ENCODE assay signal across 22 cellular contexts in genomic region chr18:7614030-7614429, GRCh38. TPM values are rescaled to one million over a fixed set of nuclear protein-coding genes. Genes with fewer than 3 reads are reported as not detected.
A peak's percentile ranks its signal among the peaks of the same experiment; 100 is the strongest.
DNase-seq lines count a peak whose midpoint lies in the region; ATAC-seq, FAIRE-seq and TF ChIP-seq lines count a peak whose summit lies in the region.
"Had no signal": no experiment of that assay in that cellular context is flagged by ENCODE, and none has a peak within 500 bp of the region (broad histone marks: within the 10 kb centered on the region; RNA-seq: fewer than 3 reads in every experiment).

No MANE protein-coding gene starts in this region.

- H2BK5ac ChIP-seq in IMR-90 (ENCODE audit: low read depth, low read length, poor library complexity, severe bottlenecking), result no peak overlapping the region

- no peak overlapping the region for H3K56ac ChIP-seq in IMR-90 (ENCODE audit: extremely low read depth, insufficient read depth, low read length)

- WGBS in A549 (ENCODE audit: missing lambda C conversion rate), result 78% methylated on average over 4 of the region's 4 CpGs
- no CpG with 5 or more reads among the region's 4 CpGs for WGBS in IMR-90 (ENCODE audit: extremely low coverage in 2 of 2, insufficient read length in 1 of 2), 2 experiments

- H3K27me3 ChIP-seq in Caco-2 (replicated peaks; ENCODE audit: control insufficient read depth, insufficient read depth, low read length) (no peaks in the 10 kb centered on the region), IMR-90 (ENCODE audit: control insufficient read depth, insufficient read depth, low read length) (no peaks in the 10 kb centered on the region), foreskin keratinocyte (no peaks in the 10 kb centered on the region)
- H3K27me3 ChIP-seq: BLaER1 treated with 17β-estradiol and CSF1 and Interleukin-3, amounts not matched to agents 10 nM and 100 nM had no signal

- peaks cover 5% of the 10 kb centered on the region for H3K36me3 Mint-ChIP-seq in Caco-2 (ENCODE audit: insufficient read depth, unreplicated experiment)
- no peaks in the 10 kb centered on the region for H3K36me3 Mint-ChIP-seq in stimulated activated effector memory CD8-positive, alpha-beta T cell treated with anti-CD3 and anti-CD28 coated beads, Interleukin-12 subunit alpha, Interleukin-12 subunit beta, amount 100 ng/mL, for 72 hours
- H3K36me3 Mint-ChIP-seq: CD8-positive, alpha-beta T cell had no signal

- no peak for TF ChIP-seq POLR2A in A549 (IDR thresholded peaks at IDR 0.05; ENCODE audit: low read length)
- TF ChIP-seq POLR2A in IMR-90 (IDR thresholded peaks at IDR 0.05; ENCODE audit: low read depth, low read length), result no peak

- H2BK15ac ChIP-seq in IMR-90 (ENCODE audit: low read depth, low read length), result no peak overlapping the region

- peaks cover 38% of the 10 kb centered on the region for H3K4me1 ChIP-seq in A549
- H3K4me1 ChIP-seq in Caco-2, result peaks cover 33% of the 10 kb centered on the region
- peaks cover 18% of the 10 kb centered on the region for H3K4me1 ChIP-seq in IMR-90 (ENCODE audit: control insufficient read depth, insufficient read depth, low read length)
- H3K4me1 ChIP-seq in foreskin keratinocyte, result peaks cover 8% of the 10 kb centered on the region
- H3K4me1 ChIP-seq: BLaER1 treated with 17β-estradiol and CSF1 and Interleukin-3, amounts not matched to agents 10 nM and 100 nM had no signal

- no peak overlapping the region for H3K4me3 Mint-ChIP-seq in Caco-2 (ENCODE audit: unreplicated experiment)
- no peak overlapping the region for H3K4me3 Mint-ChIP-seq in stimulated activated effector memory CD8-positive, alpha-beta T cell treated with anti-CD3 and anti-CD28 coated beads, Interleukin-12 subunit alpha, Interleukin-12 subunit beta, amount 100 ng/mL, for 72 hours
- H3K4me3 Mint-ChIP-seq: B cell; CD4-positive, alpha-beta T cell; CD8-positive, alpha-beta T cell had no signal

- H3K36me3 ChIP-seq in Caco-2 (ENCODE audit: control insufficient read depth, insufficient read depth, low read length) (no peaks in the 10 kb centered on the region), IMR-90 (ENCODE audit: control insufficient read depth, insufficient read depth, low read length) (no peaks in the 10 kb centered on the region)
- H3K36me3 ChIP-seq: BLaER1 treated with 17β-estradiol and CSF1 and Interleukin-3, amounts not matched to agents 10 nM and 100 nM had no signal

- no peak overlapping the region for H3K18ac ChIP-seq in IMR-90 (ENCODE audit: low read depth, low read length)

- BruUV-seq in Caco-2 (replicated peaks; lab: Mats Ljungman, UMichigan), result no TSS peak
- no TSS peak for BruUV-seq in IMR-90 (replicated peaks; lab: Mats Ljungman, UMichigan)

- TF ChIP-seq RAD21 in A549 (conservative IDR thresholded peaks at IDR 0.05 in 1 of 2, IDR thresholded peaks at IDR 0.05 in 1 of 2) (no peak), IMR-90 (IDR thresholded peaks at IDR 0.05; ENCODE audit: low read length) (no peak)

- no peaks in the 10 kb centered on the region for H3K27me3 Mint-ChIP-seq in Caco-2 (ENCODE audit: insufficient read depth, unreplicated experiment)
- H3K27me3 Mint-ChIP-seq: B cell; CD4-positive, alpha-beta T cell had no signal

- no peak overlapping the region for H3K4me3 ChIP-seq in A549
- no peak overlapping the region for H3K4me3 ChIP-seq in Caco-2 (ENCODE audit: low read depth, low read length)
- H3K4me3 ChIP-seq in IMR-90 (ENCODE audit: insufficient read depth, low read depth, low read length), result no peak overlapping the region
- H3K4me3 ChIP-seq: BLaER1 treated with 17β-estradiol and CSF1 and Interleukin-3, amounts not matched to agents 10 nM and 100 nM; GM12878 had no signal

- H3K4me2 ChIP-seq in A549, result no peak overlapping the region
- H3K4me2 ChIP-seq in IMR-90 (ENCODE audit: low read depth, low read length), result no peak overlapping the region
- H3K4me2 ChIP-seq: BLaER1 treated with 17β-estradiol and CSF1 and Interleukin-3, amounts not matched to agents 10 nM and 100 nM had no signal

- no peak overlapping the region for H3K9ac ChIP-seq in IMR-90 (ENCODE audit: low read depth, low read length)
- H3K9ac ChIP-seq: BLaER1 treated with 17β-estradiol and CSF1 and Interleukin-3, amounts not matched to agents 10 nM and 100 nM had no signal

- H3K27ac Mint-ChIP-seq in Caco-2 (ENCODE audit: unreplicated experiment), result peak overlapping the region; percentile 1
- H3K27ac Mint-ChIP-seq in stimulated activated effector memory CD8-positive, alpha-beta T cell treated with anti-CD3 and anti-CD28 coated beads, Interleukin-12 subunit alpha, Interleukin-12 subunit beta, amount 100 ng/mL, for 72 hours, result no peak overlapping the region
- H3K27ac Mint-ChIP-seq: B cell; CD4-positive, alpha-beta T cell; CD8-positive, alpha-beta T cell had no signal

- H3K9me3 ChIP-seq in A549, result no peaks in the 10 kb centered on the region
- no peaks in the 10 kb centered on the region for H3K9me3 ChIP-seq in Caco-2
- no peaks in the 10 kb centered on the region for H3K9me3 ChIP-seq in IMR-90 (ENCODE audit: control insufficient read depth, insufficient read depth, low read length)
- H3K9me3 ChIP-seq: BLaER1 treated with 17β-estradiol and CSF1 and Interleukin-3, amounts not matched to agents 10 nM and 100 nM had no signal

- POLR2A ChIA-PET in A549 (lab: Yijun Ruan, JAX), result no interaction called here
- POLR2A ChIA-PET in Caco-2 (lab: Charles Lee), result no interaction called here
- POLR2A ChIA-PET in IMR-90 (lab: Charles Lee; ENCODE audit: unreplicated experiment), result no interaction called here

- H3K27ac ChIP-seq in A549, result no peak overlapping the region
- no peak overlapping the region for H3K27ac ChIP-seq in IMR-90 (ENCODE audit: insufficient read depth, low read length)
- peak overlapping the region; percentile 11 for H3K27ac ChIP-seq in foreskin keratinocyte
- H3K27ac ChIP-seq: BLaER1 treated with 17β-estradiol and CSF1 and Interleukin-3, amounts not matched to agents 10 nM and 100 nM; C4-2B had no signal

- no peak overlapping the region for H2AK9ac ChIP-seq in IMR-90 (replicated peaks; ENCODE audit: low read depth, low read length, poor library complexity)

- ATAC-seq in A549, result no peak
- no peak for ATAC-seq in IMR-90 (ENCODE audit: low read depth)
- no peak for ATAC-seq in foreskin keratinocyte
- no peak for ATAC-seq in stimulated activated effector memory CD8-positive, alpha-beta T cell treated with anti-CD3 and anti-CD28 coated beads, Interleukin-12 subunit alpha, Interleukin-12 subunit beta, amount 100 ng/mL, for 72 hours
- ATAC-seq: CD8-positive, alpha-beta T cell; GM12878 had no signal

- no peak overlapping the region for H2AK5ac ChIP-seq in IMR-90 (ENCODE audit: low read depth, low read length)

- H3K79me1 ChIP-seq in IMR-90 (ENCODE audit: low read depth in 1 of 2, low read length in 2 of 2), result peaks cover 28 to 54% of the 10 kb centered on the region in 2 experiments

- intact Hi-C loops in Caco-2 (cut with micrococcal nuclease; ENCODE audit: unreplicated experiment) (no loop called here), IMR-90 (cut with micrococcal nuclease) (no loop called here)

- H3K9me1 ChIP-seq in IMR-90 (ENCODE audit: insufficient read depth, low read length), result peaks cover 10% of the 10 kb centered on the region

- H2BK120ac ChIP-seq in IMR-90 (ENCODE audit: low read depth, low read length), result no peak overlapping the region

- in situ Hi-C loops in IMR-90 (cut with MboI; ENCODE audit: low sequenced_read_pairs), result no loop called here

- no peak overlapping the region for H4K8ac ChIP-seq in IMR-90 (ENCODE audit: low read depth in 2 of 2, low read length in 2 of 2)

- no peak overlapping the region for H3K23ac ChIP-seq in IMR-90 (ENCODE audit: low read depth, low read length)

- no peak overlapping the region for H4K5ac ChIP-seq in IMR-90 (ENCODE audit: low read depth, low read length)

- TF ChIP-seq CTCF in A549 (IDR thresholded peaks at IDR 0.05) (no peak), Caco-2 (IDR thresholded peaks at IDR 0.05; ENCODE audit: insufficient read depth in 1 of 2, low read depth in 1 of 2, low read length in 1 of 2, severe bottlenecking in 1 of 2, unreplicated experiment in 1 of 2) (no peak), IMR-90 (conservative IDR thresholded peaks at IDR 0.05; ENCODE audit: low read depth, low read length) (no peak), foreskin keratinocyte (conservative IDR thresholded peaks at IDR 0.05) (no peak)

- no peaks in the 10 kb centered on the region for H3K9me3 Mint-ChIP-seq in Caco-2 (ENCODE audit: unreplicated experiment)
- peaks cover 3% of the 10 kb centered on the region for H3K9me3 Mint-ChIP-seq in stimulated activated effector memory CD8-positive, alpha-beta T cell treated with anti-CD3 and anti-CD28 coated beads, Interleukin-12 subunit alpha, Interleukin-12 subunit beta, amount 100 ng/mL, for 72 hours
- H3K9me3 Mint-ChIP-seq: CD4-positive, alpha-beta T cell had no signal

- FAIRE-seq in A549 (lab: Jason Lieb, UNC), result no peak
- FAIRE-seq: A204.1, GM12878, GM12892, GM18507 had no signal

- H2BK20ac ChIP-seq in IMR-90 (ENCODE audit: low read depth, low read length), result no peak overlapping the region

- H4K20me1 ChIP-seq in IMR-90 (ENCODE audit: insufficient read depth, low read length), result peaks cover 9% of the 10 kb centered on the region; the same call in 1 of the 2 replicates
- H4K20me1 ChIP-seq: BLaER1 treated with 17β-estradiol and CSF1 and Interleukin-3, amounts not matched to agents 10 nM and 100 nM had no signal

- no peak overlapping the region for H3K14ac ChIP-seq in IMR-90 (replicated peaks; ENCODE audit: low read depth, low read length)

- H3K4ac ChIP-seq in IMR-90 (ENCODE audit: low read depth, low read length), result no peak overlapping the region

- H4K91ac ChIP-seq in IMR-90 (ENCODE audit: insufficient read depth, low read depth, low read length), result no peak overlapping the region

- no peak overlapping the region for H2AFZ ChIP-seq in IMR-90 (replicated peaks; ENCODE audit: low read length, poor library complexity)

- DNase-seq in A549 (ENCODE audit: low read depth in 1 of 2, low spot score in 1 of 2), result no peak
- no peak for DNase-seq in Caco-2
- DNase-seq in IMR-90, result no peak
- no peak for DNase-seq in foreskin keratinocyte
- DNase-seq in NCI-H526 (lab: John Stamatoyannopoulos, UW), result no peak
- no peak for DNase-seq in Kasumi-1 (lab: John Stamatoyannopoulos, UW)
- DNase-seq in stimulated activated effector memory CD8-positive, alpha-beta T cell treated with anti-CD3 and anti-CD28 coated beads, Interleukin-12 subunit alpha, Interleukin-12 subunit beta, amount 100 ng/mL, for 72 hours (ENCODE audit: low spot score in 2 of 2), result no peak
- DNase-seq: 8988T; AML-193; CD4-positive, alpha-beta T cell; CD8-positive, alpha-beta T cell; DND-41; EL; GDM1 had no signal

- CTCF ChIA-PET in A549 (lab: Yijun Ruan, JAX), result no interaction called here
- CTCF ChIA-PET in Caco-2 (lab: Charles Lee), result no interaction called here
- CTCF ChIA-PET in IMR-90 (lab: Yijun Ruan, JAX), result no interaction called here

- dilution Hi-C loops in IMR-90 (cut with HindIII; ENCODE audit: low sequenced_read_pairs, unreplicated experiment), result no loop called here

- TF ChIP-seq EP300 in A549 (IDR thresholded peaks at IDR 0.05), result no peak

- H3K4me1 Mint-ChIP-seq in Caco-2 (ENCODE audit: low read depth, unreplicated experiment), result peaks cover 44% of the 10 kb centered on the region
- H3K4me1 Mint-ChIP-seq in stimulated activated effector memory CD8-positive, alpha-beta T cell treated with anti-CD3 and anti-CD28 coated beads, Interleukin-12 subunit alpha, Interleukin-12 subunit beta, amount 100 ng/mL, for 72 hours, result no peaks in the 10 kb centered on the region
- H3K4me1 Mint-ChIP-seq: B cell had no signal

RNA-seq across cellular contexts. Expression of gene PTPRM, which starts 46.9 kb away (rescaled TPM):
- polyA plus RNA-seq in A549 (2011; rRNA removed) (199 and 236 TPM in 2 replicates), A549 (2017; fragmentation: RNase III; extraction: RNeasy Plus Mini Kit Qiagen cat#74134 plus additional on column Dnase treatment) (39.3 to 44.5 TPM (median 43.5 TPM) in 3 replicates), IMR-90 (2012; rRNA removed) (42.4 and 51.2 TPM in 2 replicates), foreskin keratinocyte (6.2 and 9.7 TPM in 2 replicates)
- 55.6 and 62.1 TPM in 2 replicates for polyA plus RNA-seq in A549 (2012; cell fraction: cytosol; rRNA removed)
- 105 and 131 TPM in 2 replicates for polyA plus RNA-seq in A549 (2012; cell fraction: nucleus; rRNA removed)
- 166 and 179 TPM in 2 replicates for polyA minus RNA-seq in A549 (2011; rRNA and poly(A)+ RNA removed)
- total RNA-seq in Caco-2 (2022) (100.0 and 112 TPM in 2 replicates), IMR-90 (2012; rRNA removed) (23.6 and 28.3 TPM in 2 replicates), foreskin keratinocyte (8.4 and 17.9 TPM in 2 replicates)
- polyA plus RNA-seq in IMR-90 (2012; cell fraction: cytosol; rRNA removed), result 17.9 and 29.2 TPM in 2 replicates
- polyA plus RNA-seq in IMR-90 (2012; cell fraction: nucleus; rRNA removed; ENCODE audit: low replicate concordance), result 75.1 and 198 TPM in 2 replicates
- total RNA-seq: G401 had no signal
